Comparison of ENCODE assay signal across 1 cellular context in genomic region chr3:168384990-168385389, GRCh38.
TF ChIP-seq lines count a peak whose summit lies in the region.

No MANE protein-coding gene starts in this region.

TF ChIP-seq in H1, 55 proteins besides CTCF, POLR2A, EP300 and RAD21:
- TF ChIP-seq JUND (IDR thresholded peaks at IDR 0.05; ENCODE audit: low read length) (no peak), KDM1A (IDR thresholded peaks at IDR 0.05; ENCODE audit: borderline replicate concordance, low read length) (no peak), RFX5 (IDR thresholded peaks at IDR 0.05; ENCODE audit: borderline replicate concordance, low read depth, low read length) (no peak), SRF (IDR thresholded peaks at IDR 0.05; ENCODE audit: low read depth, low read length) (no peak), CHD2 (IDR thresholded peaks at IDR 0.05; ENCODE audit: low read length) (no peak), BRCA1 (IDR thresholded peaks at IDR 0.05; ENCODE audit: low read depth, low read length) (no peak), SP4 (IDR thresholded peaks at IDR 0.05; ENCODE audit: low read length) (no peak), SUZ12 (IDR thresholded peaks at IDR 0.05; ENCODE audit: low read length) (no peak), EZH2 (IDR thresholded peaks at IDR 0.05; ENCODE audit: low read depth, low read length, severe bottlenecking) (no peak), MAFK (IDR thresholded peaks at IDR 0.05; ENCODE audit: low read depth, low read length) (no peak), FOSL1 (IDR thresholded peaks at IDR 0.05; ENCODE audit: insufficient read depth, low read depth, low read length) (no peak), GTF2F1 (IDR thresholded peaks at IDR 0.05; ENCODE audit: borderline replicate concordance, low read depth, low read length) (no peak)
